In genomic region chr11:94715225-94715624, GRCh38 we compare ENCODE assay signal across 30 cellular contexts.
"Had no signal": no experiment of that assay in that cellular context is flagged by ENCODE, and none has a peak within 500 bp of the region (broad histone marks: within the 10 kb centered on the region; RNA-seq: fewer than 3 reads in every experiment).

No MANE protein-coding gene starts in this region.

- ATAC-seq: effector memory CD8-positive, alpha-beta T cell; esophagus mucosa; foreskin keratinocyte; gastrocnemius medialis; gastroesophageal sphincter; heart left ventricle; heart right ventricle had no signal

- H3K27ac ChIP-seq: colonic mucosa, coronary artery, dorsolateral prefrontal cortex, epithelial cell of prostate, esophagus muscularis mucosa, esophagus squamous epithelium, foreskin keratinocyte, gastrocnemius medialis, gastroesophageal sphincter, heart left ventricle, heart right ventricle, hepatocyte had no signal

- H3K4me1 Mint-ChIP-seq: endodermal cell had no signal

- FAIRE-seq: colon, endometrium, endothelial cell of umbilical vein, frontal cortex had no signal

- H3K4me2 ChIP-seq: hepatocyte had no signal

- H3K79me2 ChIP-seq: hepatocyte had no signal

- H3K4me1 ChIP-seq: colonic mucosa, gastroesophageal sphincter, heart left ventricle had no signal

- DNase-seq: colonic mucosa; cortex of kidney; dermis blood vessel endothelial cell; dorsolateral prefrontal cortex; effector CD4-positive, alpha-beta T cell; effector CD8-positive, alpha-beta T cell; effector memory CD4-positive, alpha-beta T cell; effector memory CD8-positive, alpha-beta T cell; endodermal cell; erythroblast; esophagus squamous epithelium; foreskin fibroblast; foreskin keratinocyte; foreskin melanocyte; gastrocnemius medialis; glutamatergic neuron; head of caudate nucleus; heart left ventricle; heart right ventricle had no signal

- H3K4me3 Mint-ChIP-seq: dendritic cell treated with granulocyte-macrophage colony-stimulating factor and Interleukin-4, amounts not matched to agents 40 ng/mL and 50 ng/mL, for 4 days; effector memory CD8-positive, alpha-beta T cell; endodermal cell had no signal

- H3K9me3 Mint-ChIP-seq: dendritic cell treated with granulocyte-macrophage colony-stimulating factor and Interleukin-4, amounts not matched to agents 40 ng/mL and 50 ng/mL, for 4 days; effector memory CD8-positive, alpha-beta T cell had no signal

- H3K27ac Mint-ChIP-seq: dendritic cell treated with granulocyte-macrophage colony-stimulating factor and Interleukin-4, amounts not matched to agents 40 ng/mL and 50 ng/mL, for 4 days; effector memory CD8-positive, alpha-beta T cell; endodermal cell had no signal

- H3K9me3 ChIP-seq: colonic mucosa, esophagus muscularis mucosa, esophagus squamous epithelium, gastrocnemius medialis, gastroesophageal sphincter had no signal

- H3K36me3 ChIP-seq: colonic mucosa, esophagus muscularis mucosa, esophagus squamous epithelium, gastrocnemius medialis, gastroesophageal sphincter, heart left ventricle, heart right ventricle had no signal

- H2AFZ ChIP-seq: hepatocyte had no signal

- H3K4me3 ChIP-seq: colonic mucosa, coronary artery, dorsolateral prefrontal cortex, esophagus muscularis mucosa, esophagus squamous epithelium, gastrocnemius medialis, gastroesophageal sphincter, heart left ventricle, heart right ventricle, hepatocyte had no signal

- H3K27me3 ChIP-seq: dorsolateral prefrontal cortex, esophagus muscularis mucosa, esophagus squamous epithelium, foreskin keratinocyte, gastrocnemius medialis, gastroesophageal sphincter, heart left ventricle, heart right ventricle, hepatocyte had no signal
